In the genomic region with DNA sequence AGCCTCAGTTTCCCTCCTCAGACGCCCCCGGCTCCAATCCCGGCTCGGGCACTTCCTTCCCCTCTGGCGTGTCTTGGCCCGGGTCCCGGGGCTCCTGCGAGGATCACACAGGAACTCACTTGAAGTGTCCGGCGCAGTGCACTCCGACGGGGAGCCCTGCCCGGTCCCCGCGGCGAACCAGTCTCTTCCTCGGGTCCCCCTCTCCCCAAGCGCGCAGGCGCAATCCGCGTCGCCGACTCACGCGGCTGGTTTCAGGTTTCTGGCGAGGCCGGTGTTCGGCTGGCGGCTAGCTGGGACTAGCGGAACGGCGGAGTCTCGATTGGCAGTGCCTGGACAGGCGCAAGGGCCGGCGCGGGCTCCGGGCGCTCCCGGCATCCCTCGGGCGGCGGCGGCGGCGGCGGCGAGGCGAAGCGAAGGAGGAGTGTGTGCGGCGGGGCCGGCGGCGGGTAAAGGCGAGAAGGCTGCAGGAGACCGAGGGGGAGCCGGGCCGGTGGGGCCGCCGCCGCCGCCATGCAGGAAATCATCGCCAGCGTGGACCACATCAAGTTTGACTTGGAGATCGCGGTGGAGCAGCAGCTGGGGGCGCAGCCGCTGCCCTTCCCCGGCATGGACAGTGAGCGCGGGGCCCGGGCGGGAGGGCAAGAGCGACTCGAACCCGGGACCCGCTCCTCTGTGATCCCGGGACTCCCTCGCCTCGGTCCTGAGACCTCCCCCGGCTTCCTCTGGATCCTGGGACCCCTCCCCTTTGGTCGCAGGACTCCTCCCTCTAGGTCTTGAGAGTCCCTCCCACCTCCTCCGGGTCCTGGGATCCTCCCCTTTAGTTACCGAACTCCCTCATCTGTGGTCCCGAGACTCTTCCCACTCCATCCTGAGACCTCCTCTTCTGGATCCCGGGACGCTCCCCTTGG, we compare ENCODE assay signal across 8 cellular contexts. TPM values are rescaled to one million over a fixed set of nuclear protein-coding genes. Genes with fewer than 3 reads are reported as not detected.
DNase-seq lines count a peak whose midpoint lies in the region; ATAC-seq and TF ChIP-seq lines count a peak whose summit lies in the region.

A gene (plus strand): TSS at position 371 of the 908 bp plus-strand sequence. CDS start 140 bp downstream, at position 511.
A gene with protein sequence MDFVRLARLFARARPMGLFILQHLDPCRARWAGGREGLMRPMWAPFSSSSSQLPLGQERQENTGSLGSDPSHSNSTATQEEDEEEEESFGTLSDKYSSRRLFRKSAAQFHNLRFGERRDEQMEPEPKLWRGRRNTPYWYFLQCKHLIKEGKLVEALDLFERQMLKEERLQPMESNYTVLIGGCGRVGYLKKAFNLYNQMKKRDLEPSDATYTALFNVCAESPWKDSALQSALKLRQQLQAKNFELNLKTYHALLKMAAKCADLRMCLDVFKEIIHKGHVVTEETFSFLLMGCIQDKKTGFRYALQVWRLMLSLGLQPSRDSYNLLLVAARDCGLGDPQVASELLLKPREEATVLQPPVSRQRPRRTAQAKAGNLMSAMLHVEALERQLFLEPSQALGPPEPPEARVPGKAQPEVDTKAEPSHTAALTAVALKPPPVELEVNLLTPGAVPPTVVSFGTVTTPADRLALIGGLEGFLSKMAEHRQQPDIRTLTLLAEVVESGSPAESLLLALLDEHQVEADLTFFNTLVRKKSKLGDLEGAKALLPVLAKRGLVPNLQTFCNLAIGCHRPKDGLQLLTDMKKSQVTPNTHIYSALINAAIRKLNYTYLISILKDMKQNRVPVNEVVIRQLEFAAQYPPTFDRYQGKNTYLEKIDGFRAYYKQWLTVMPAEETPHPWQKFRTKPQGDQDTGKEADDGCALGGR (minus strand): TSS at position 226 of the 908 bp plus-strand sequence. CDS start 3,556 bp downstream, outside the sequence.

- peaks cover 0 to 10% (median 2%) of the 10 kb centered on the region in 4 donors for H3K36me3 ChIP-seq in right lobe of liver

- H3K27me3 Mint-ChIP-seq in CD14-positive monocyte (ENCODE audit: low read depth in 3 of 3), result no peaks in the 10 kb centered on the region

- no peak for TF ChIP-seq CTCF in CD14-positive monocyte (IDR thresholded peaks at IDR 0.05)
- TF ChIP-seq CTCF in right lobe of liver (IDR thresholded peaks at IDR 0.05), result no peak

- peaks cover 26% of the 10 kb centered on the region for H3K4me1 Mint-ChIP-seq in CD14-positive monocyte

- H3K27me3 ChIP-seq in right lobe of liver, result no peaks in the 10 kb centered on the region

- H3K9me3 Mint-ChIP-seq in CD14-positive monocyte, result no peaks in the 10 kb centered on the region

- WGBS in right lobe of liver (ENCODE audit: insufficient coverage, low coverage, low lambda C conversion rate, missing lambda C conversion rate), result 2% methylated on average over 6 of the region's 89 CpGs

- ATAC-seq in GM19372 (IDR thresholded peaks at IDR 0.05; ENCODE audit: low read depth, unreplicated experiment) (peak; percentile 91), HG03521 (IDR thresholded peaks at IDR 0.05; ENCODE audit: unreplicated experiment) (peak; percentile 93), right lobe of liver (peak; percentile 96 to 98 (median 96))

- DNase-seq in CD14-positive monocyte (ENCODE audit: low spot score), result peak; percentile 94
- DNase-seq in NCI-H69 (lab: John Stamatoyannopoulos, UW), result peak; percentile 97
- DNase-seq in activated CD4-positive, alpha-beta T cell treated with anti-CD3 and anti-CD28 coated beads, Interleukin-2, amount 50 U/mL, for 4 hours, result peak; percentile 88 to 91
- DNase-seq in dermis microvascular lymphatic vessel endothelial cell (ENCODE audit: low read depth in 2 of 2), result peak; percentile 89 to 94
- DNase-seq in right lobe of liver, result peak; percentile 96 to 97 (median 97)
- peak; percentile 94 for DNase-seq in stimulated activated CD4-positive, alpha-beta T cell treated with anti-CD3 and anti-CD28 coated beads, Interleukin-4, amount 100 ng/mL, for 24 hours

- H3K4me3 ChIP-seq in right lobe of liver, result peak within 1 kb of the TSS; percentile 65 to 99 (median 99)

- H3K4me1 ChIP-seq in right lobe of liver, result peaks cover 0 to 11% (median 5%) of the 10 kb centered on the region in 4 donors

- H3K9me3 ChIP-seq in right lobe of liver, result no peaks in the 10 kb centered on the region

- peak within 1 kb of the TSS; percentile 88 to 96 (median 95) for H3K27ac Mint-ChIP-seq in CD14-positive monocyte

- intact Hi-C loops in CD14-positive monocyte (cut with micrococcal nuclease) (loop anchor here in 1 of 2 donors (1.0 kb wide), 1 partner anchor 27 kb away; a partner anchor contains a TSS), right lobe of liver (cut with DNase I) (no loop called here)

- H3K27ac ChIP-seq in right lobe of liver, result peak within 1 kb of the TSS; percentile 21 to 69 (median 65)

- peak; percentile 62 for TF ChIP-seq POLR2A in right lobe of liver (IDR thresholded peaks at IDR 0.05)

- H3K36me3 Mint-ChIP-seq in CD14-positive monocyte, result peaks cover 19 to 40% of the 10 kb centered on the region in 2 donors

- peak within 1 kb of the TSS; percentile 96 to 98 for H3K4me3 Mint-ChIP-seq in CD14-positive monocyte

RNA-seq across cellular contexts. Expression of the first gene that starts in this region (rescaled TPM):
- 10 to 100 TPM; 11.6 to 12.3 TPM for polyA plus RNA-seq in CD14-positive monocyte
- total RNA-seq in dermis microvascular lymphatic vessel endothelial cell, result 22.0 and 26.7 TPM in 2 replicates
- total RNA-seq in right lobe of liver, result 10 to 100 TPM; 10.1 to 16.7 (median 12.0) TPM

RNA-seq across cellular contexts. Expression of the second gene that starts in this region (rescaled TPM):
- 1 to 10 TPM in 1 of 2 donors, under 1 TPM in 1; 0.74 to 1.6 TPM for polyA plus RNA-seq in CD14-positive monocyte
- 3.7 and 5.3 TPM in 2 replicates for total RNA-seq in dermis microvascular lymphatic vessel endothelial cell
- total RNA-seq in right lobe of liver, result 1 to 10 TPM; 2.4 to 5.3 (median 2.8) TPM

Comparison
In these comparisons a context has a peak if more than half of its experiments do, and no peak if none do; other contexts are left out.
1. Peak in every context shown above with its lines: DNase-seq, ATAC-seq, H3K4me3 ChIP-seq and H3K27ac ChIP-seq.